ENCODE assay signal across 9 cellular contexts in genomic region chrX:106726485-106727437, GRCh38. TPM values are rescaled to one million over a fixed set of nuclear protein-coding genes. Genes with fewer than 3 reads are reported as not detected.
DNase-seq lines count a peak whose midpoint lies in the region; ATAC-seq and TF ChIP-seq lines count a peak whose summit lies in the region.
"Had no signal": no experiment of that assay in that cellular context is flagged by ENCODE, and none has a peak within 500 bp of the region (broad histone marks: within the 10 kb centered on the region; RNA-seq: fewer than 3 reads in every experiment).

A gene with protein sequence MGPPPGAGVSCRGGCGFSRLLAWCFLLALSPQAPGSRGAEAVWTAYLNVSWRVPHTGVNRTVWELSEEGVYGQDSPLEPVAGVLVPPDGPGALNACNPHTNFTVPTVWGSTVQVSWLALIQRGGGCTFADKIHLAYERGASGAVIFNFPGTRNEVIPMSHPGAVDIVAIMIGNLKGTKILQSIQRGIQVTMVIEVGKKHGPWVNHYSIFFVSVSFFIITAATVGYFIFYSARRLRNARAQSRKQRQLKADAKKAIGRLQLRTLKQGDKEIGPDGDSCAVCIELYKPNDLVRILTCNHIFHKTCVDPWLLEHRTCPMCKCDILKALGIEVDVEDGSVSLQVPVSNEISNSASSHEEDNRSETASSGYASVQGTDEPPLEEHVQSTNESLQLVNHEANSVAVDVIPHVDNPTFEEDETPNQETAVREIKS (plus strand): TSS chrX:106726701. CDS start chrX:106726914, 213 bp downstream.

- TF ChIP-seq CTCF in osteoblast (IDR thresholded peaks at IDR 0.05; ENCODE audit: extremely low read depth, low read depth, low read length): no peak

- no peak for ATAC-seq in HG02763 (IDR thresholded peaks at IDR 0.05; ENCODE audit: unreplicated experiment)

- no peaks in the 10 kb centered on the region for H3K9me3 ChIP-seq in osteoblast (ENCODE audit: low read depth, low read length)

- intact Hi-C loops in head of caudate nucleus (cut with DNase I): no loop called here

- no peaks in the 10 kb centered on the region for H3K36me3 ChIP-seq in osteoblast (ENCODE audit: insufficient read depth, low read length)

- DNase-seq in DMS153 treated with DMSO at 0.1 percent for 48 hours (lab: John Stamatoyannopoulos, UW; ENCODE audit: unreplicated experiment): peak; percentile 14
- peak; percentile 14 for DNase-seq in NCI-H1092 (lab: John Stamatoyannopoulos, UW)
- DNase-seq in activated T-cell treated with anti-CD3 and anti-CD28 coated beads, Interleukin-2, amount 50 U/mL, for 48 hours: peak; percentile 32 to 33
- peak; percentile 7 to 78 (median 60) for DNase-seq in head of caudate nucleus
- DNase-seq in osteoblast (ENCODE audit: insufficient read length, low spot score, missing footprints): peak; percentile 74
- DNase-seq in NAMALWA (ENCODE audit: low spot score): no peak
- no peak for DNase-seq in OCI-M1 (lab: John Stamatoyannopoulos, UW)

- H3K4me2 ChIP-seq in osteoblast (ENCODE audit: insufficient read depth, low read length): peak within 1 kb of the TSS; percentile 89

- no peaks in the 10 kb centered on the region for H3K79me2 ChIP-seq in osteoblast (ENCODE audit: insufficient read depth, low read length)

- no peaks in the 10 kb centered on the region for H3K4me1 ChIP-seq in osteoblast (ENCODE audit: insufficient read depth, low read length)

- peaks cover 23% of the 10 kb centered on the region for H3K27me3 ChIP-seq in osteoblast (ENCODE audit: insufficient read depth, low read length)

- no peaks in the 10 kb centered on the region for H4K20me1 ChIP-seq in osteoblast (ENCODE audit: insufficient read depth, low read length)

- peak within 1 kb of the TSS; percentile 80 for H2AFZ ChIP-seq in osteoblast (ENCODE audit: low read length)

- peak within 1 kb of the TSS; percentile 73 for H3K4me3 ChIP-seq in osteoblast (ENCODE audit: insufficient read depth, low read length)

- H3K27ac ChIP-seq in osteoblast (ENCODE audit: low read depth, low read length): no peak within 1 kb of the TSS
- H3K27ac ChIP-seq: HL-60 had no signal

RNA-seq across cellular contexts. Expression of the gene that starts here (rescaled TPM):
- 0.59 and 0.72 TPM in 2 replicates for total RNA-seq in osteoblast

Comparison
In these comparisons a context has a peak if more than half of its experiments do, and no peak if none do; other contexts are left out.
1. Peak in DNase-seq, H3K4me3 ChIP-seq and H3K4me2 ChIP-seq in osteoblast; RNA of the gene not detected or under 1 TPM.
2. DNase-seq: peak in DMS153 treated with DMSO at 0.1 percent for 48 hours (single experiment), NCI-H1092 (single experiment), activated T-cell treated with anti-CD3 and anti-CD28 coated beads, Interleukin-2, amount 50 U/mL, for 48 hours (2 of 2) and head of caudate nucleus (42 of 42); none in NAMALWA (single experiment) and OCI-M1 (single experiment).